5 cellular contexts compared by ENCODE assay signal in the genomic region with DNA sequence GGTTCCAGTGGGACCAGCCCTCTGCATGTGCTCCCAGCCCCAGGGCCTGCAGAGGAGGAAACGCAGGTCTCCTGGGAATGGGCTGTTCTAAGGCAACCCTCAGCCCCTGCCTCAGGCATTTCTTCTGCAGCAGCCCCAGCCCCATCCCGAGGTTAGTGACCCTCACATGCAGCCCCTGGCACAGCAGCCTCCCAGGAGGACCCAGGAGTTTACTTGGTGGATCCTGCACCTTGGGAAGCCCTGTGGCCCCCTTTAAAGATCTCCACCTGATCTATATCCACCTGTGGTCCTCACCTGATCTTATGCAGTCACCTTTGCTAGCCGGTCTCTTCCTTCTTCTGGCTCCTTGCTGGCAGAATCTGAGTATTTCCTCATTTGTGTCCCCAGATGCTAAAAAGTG. TPM values are rescaled to one million over a fixed set of nuclear protein-coding genes. Genes with fewer than 3 reads are reported as not detected.
"Had no signal": no experiment of that assay in that cellular context is flagged by ENCODE, and none has a peak within 500 bp of the region (broad histone marks: within the 10 kb centered on the region; RNA-seq: fewer than 3 reads in every experiment).

No MANE protein-coding gene starts in this region.

RNA-seq across cellular contexts. Expression of gene IQCF1, which starts 25.8 kb away (rescaled TPM):
- total RNA-seq: GM23248, H4, H7, HFFc6, IMR-90 had no signal

RNA-seq across cellular contexts. Expression of gene GPR62, which starts 26.2 kb away (rescaled TPM):
- total RNA-seq: GM23248, H4 had no signal
